ENCODE assay signal across 8 cellular contexts in genomic region chr17:40443988-40444899, GRCh38. TPM values are rescaled to one million over a fixed set of nuclear protein-coding genes. Genes with fewer than 3 reads are reported as not detected.
A peak's percentile ranks its signal among the peaks of the same experiment; 100 is the strongest.
DNase-seq lines count a peak whose midpoint lies in the region; ATAC-seq and TF ChIP-seq lines count a peak whose summit lies in the region.

No MANE protein-coding gene starts in this region.

- peak overlapping the region; percentile 57; the same call in 1 of the 2 replicates for H3K27ac Mint-ChIP-seq in GM23338

- ATAC-seq in GM23338 (peak; percentile 15), GM18520 (IDR thresholded peaks at IDR 0.05; ENCODE audit: unreplicated experiment) (no peak), HG02623 (IDR thresholded peaks at IDR 0.05; ENCODE audit: unreplicated experiment) (no peak)

- no peaks in the 10 kb centered on the region for H4K20me1 ChIP-seq in GM23338 (replicated peaks; ENCODE audit: insufficient read depth)

- H3K27ac ChIP-seq in GM23338 (ENCODE audit: low read depth) (no peak overlapping the region), WERI-Rb-1 (0 out of 2 replicates have a peak overlapping the region, but pooled peaks have one; percentile 20)

- no peaks in the 10 kb centered on the region for H3K36me3 ChIP-seq in GM23338 (ENCODE audit: insufficient read depth)
- no peaks in the 10 kb centered on the region; the same call in 1 of the 2 replicates for H3K36me3 ChIP-seq in WERI-Rb-1

- peak overlapping the region; percentile 93 for H3K4me2 ChIP-seq in GM23338

- H3K79me2 ChIP-seq in GM23338 (replicated peaks; ENCODE audit: insufficient read depth) = peaks cover 41% of the 10 kb centered on the region

- peaks cover 5% of the 10 kb centered on the region; the same call in 1 of the 2 replicates for H3F3A ChIP-seq in GM23338 (replicated peaks; ENCODE audit: low read depth)

- no peaks in the 10 kb centered on the region for H3K9me3 ChIP-seq in WERI-Rb-1 (ENCODE audit: severe bottlenecking)

- DNase-seq in GM23338 (ENCODE audit: low spot score) (peak; percentile 39), WERI-Rb-1 (no peak), fibroblast of pulmonary artery (ENCODE audit: low read depth) (peak; percentile 32), retinal pigment epithelial cell (ENCODE audit: low read depth) (no peak), hypothalamus (lab: John Stamatoyannopoulos, UW) (no peak), NCI-H510A treated with DMSO at 0.1 percent for 48 hours (lab: John Stamatoyannopoulos, UW) (no peak)

- H3K27me3 ChIP-seq in GM23338 (ENCODE audit: insufficient read depth) (peaks cover 16% of the 10 kb centered on the region; the same call in 1 of the 2 replicates), WERI-Rb-1 (ENCODE audit: insufficient read depth, low read depth, severe bottlenecking) (no peaks in the 10 kb centered on the region)

- peak overlapping the region; percentile 56 for H2AFZ ChIP-seq in GM23338

- no peaks in the 10 kb centered on the region; the same call in 2 of the 3 replicates for H3K36me3 Mint-ChIP-seq in GM23338 (ENCODE audit: low read depth)

- no peaks in the 10 kb centered on the region for H3K9me2 ChIP-seq in GM23338 (ENCODE audit: insufficient read depth)

- peaks cover 44% of the 10 kb centered on the region for H3K4me1 Mint-ChIP-seq in GM23338

- peak overlapping the region; percentile 68 for H3K4me3 Mint-ChIP-seq in GM23338

- H3K27me3 Mint-ChIP-seq in GM23338 (ENCODE audit: insufficient read depth, low read depth, poor library complexity) = peaks cover 6% of the 10 kb centered on the region

- no peak for TF ChIP-seq CTCF in GM23338 (conservative IDR thresholded peaks at IDR 0.05; ENCODE audit: low read depth in 2 of 2)
- TF ChIP-seq CTCF in WERI-Rb-1 (IDR thresholded peaks at IDR 0.05; ENCODE audit: low read depth, low read length) = no peak
- no peak for TF ChIP-seq CTCF in fibroblast of pulmonary artery (IDR thresholded peaks at IDR 0.05; ENCODE audit: low read length, missing control alignments)
- TF ChIP-seq CTCF in retinal pigment epithelial cell (conservative IDR thresholded peaks at IDR 0.05; ENCODE audit: low read depth, low read length) = no peak

- H3K4me3 ChIP-seq in GM23338 (peak overlapping the region; percentile 83), WERI-Rb-1 (ENCODE audit: low read depth, low read length) (peak overlapping the region; percentile 49), fibroblast of pulmonary artery (replicated peaks; ENCODE audit: low read depth, low read length) (peak overlapping the region; percentile 99), retinal pigment epithelial cell (ENCODE audit: low read length) (peak overlapping the region; percentile 30)

- no peaks in the 10 kb centered on the region for H3K9me3 Mint-ChIP-seq in GM23338

- H3K4me1 ChIP-seq in GM23338 (ENCODE audit: insufficient read depth) = peaks cover 43% of the 10 kb centered on the region

TF ChIP-seq in GM23338, 12 proteins besides CTCF, POLR2A, EP300 and RAD21 (continues in another document):
- no peak for TF ChIP-seq STAT1 (IDR thresholded peaks at IDR 0.05; ENCODE audit: unreplicated experiment)
- TF ChIP-seq ZNF462 (CRISPR knock-in tag; IDR thresholded peaks at IDR 0.05) = no peak
- no peak for TF ChIP-seq CREB1 (CRISPR knock-in tag; IDR thresholded peaks at IDR 0.05; ENCODE audit: low read depth)
- no peak for TF ChIP-seq JUNB (IDR thresholded peaks at IDR 0.05; ENCODE audit: unreplicated experiment)
- TF ChIP-seq ETS1 (IDR thresholded peaks at IDR 0.05) = no peak
- no peak for TF ChIP-seq ZNF331 (CRISPR knock-in tag; IDR thresholded peaks at IDR 0.05; ENCODE audit: low read depth)
- TF ChIP-seq EZH2phosphoT487 (IDR thresholded peaks at IDR 0.05; ENCODE audit: unreplicated experiment) = no peak

RNA-seq across cellular contexts. Expression of gene IGFBP4, which starts 1.0 kb away (rescaled TPM):
- 78.9 and 87.2 TPM in 2 replicates for total RNA-seq in GM23338 (2014; rRNA removed; shearing (Covaris generic))
- 37.6 and 38.7 TPM in 2 replicates for polyA plus RNA-seq in GM23338 (2016; fragmentation: Nextera tagmentation; extraction: Ambion mirVana)

RNA-seq across cellular contexts. Expression of gene TOP2A, which starts 26.5 kb away (rescaled TPM):
- 258 and 263 TPM in 2 replicates for total RNA-seq in GM23338 (2014; rRNA removed; shearing (Covaris generic))
- polyA plus RNA-seq in GM23338 (2016; fragmentation: Nextera tagmentation; extraction: Ambion mirVana) = 442 and 485 TPM in 2 replicates

RNA-seq across cellular contexts. Expression of gene TNS4, which starts 57.2 kb away (rescaled TPM):
- 0.08 and 4.9 TPM in 2 replicates for total RNA-seq in GM23338 (2014; rRNA removed; shearing (Covaris generic))
- polyA plus RNA-seq in GM23338 (2016; fragmentation: Nextera tagmentation; extraction: Ambion mirVana) = 0.31 and 0.64 TPM in 2 replicates

Comparison
In these comparisons a context has a peak if more than half of its experiments do, and no peak if none do; other contexts are left out.
1. DNase-seq: peak in GM23338 (single experiment) and fibroblast of pulmonary artery (single experiment); none in WERI-Rb-1 (single experiment), retinal pigment epithelial cell (single experiment), hypothalamus (0 of 51) and NCI-H510A treated with DMSO at 0.1 percent for 48 hours (single experiment).
2. H3K4me3 ChIP-seq: peak in every context shown above with its lines; median percentile 99 in fibroblast of pulmonary artery; 83 in GM23338; 49 in WERI-Rb-1; 30 in retinal pigment epithelial cell.